In the genomic region with DNA sequence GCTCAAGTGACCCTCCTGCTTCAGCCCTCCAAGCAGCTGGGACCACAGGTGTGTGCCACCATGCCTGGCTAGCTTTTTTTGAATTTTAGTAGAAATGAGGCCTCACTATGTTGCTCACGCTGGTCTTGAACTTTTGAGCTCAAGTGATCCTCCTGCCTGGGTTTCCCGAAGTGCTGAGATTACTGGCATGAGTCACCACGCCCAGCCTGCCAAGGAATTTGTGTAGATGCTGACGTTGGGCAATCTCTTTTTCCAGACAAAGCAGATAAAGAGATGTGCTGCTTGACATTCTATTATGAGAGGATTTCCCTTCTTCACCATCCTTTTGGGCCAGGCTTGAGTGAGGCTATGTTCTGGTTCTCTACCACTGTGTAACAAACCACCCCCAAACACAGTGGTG, we compare ENCODE assay signal across 1 cellular context.
TF ChIP-seq lines count a peak whose summit lies in the region.

No MANE protein-coding gene starts in this region.

TF ChIP-seq in SK-N-SH treated with all-trans-retinoic acid at 6 μM for 48 hours, 23 proteins besides CTCF, POLR2A, EP300 and RAD21 (continued from another document):
- TF ChIP-seq, protein P1, sequence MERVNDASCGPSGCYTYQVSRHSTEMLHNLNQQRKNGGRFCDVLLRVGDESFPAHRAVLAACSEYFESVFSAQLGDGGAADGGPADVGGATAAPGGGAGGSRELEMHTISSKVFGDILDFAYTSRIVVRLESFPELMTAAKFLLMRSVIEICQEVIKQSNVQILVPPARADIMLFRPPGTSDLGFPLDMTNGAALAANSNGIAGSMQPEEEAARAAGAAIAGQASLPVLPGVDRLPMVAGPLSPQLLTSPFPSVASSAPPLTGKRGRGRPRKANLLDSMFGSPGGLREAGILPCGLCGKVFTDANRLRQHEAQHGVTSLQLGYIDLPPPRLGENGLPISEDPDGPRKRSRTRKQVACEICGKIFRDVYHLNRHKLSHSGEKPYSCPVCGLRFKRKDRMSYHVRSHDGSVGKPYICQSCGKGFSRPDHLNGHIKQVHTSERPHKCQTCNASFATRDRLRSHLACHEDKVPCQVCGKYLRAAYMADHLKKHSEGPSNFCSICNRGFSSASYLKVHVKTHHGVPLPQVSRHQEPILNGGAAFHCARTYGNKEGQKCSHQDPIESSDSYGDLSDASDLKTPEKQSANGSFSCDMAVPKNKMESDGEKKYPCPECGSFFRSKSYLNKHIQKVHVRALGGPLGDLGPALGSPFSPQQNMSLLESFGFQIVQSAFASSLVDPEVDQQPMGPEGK (CRISPR knock-in tag; IDR thresholded peaks at IDR 0.05; ENCODE audit: borderline replicate concordance) = no peak
- TF ChIP-seq ZFP3 (CRISPR knock-in tag; IDR thresholded peaks at IDR 0.05) (no peak), ZNF565 (CRISPR knock-in tag; conservative IDR thresholded peaks at IDR 0.05; ENCODE audit: low read depth) (no peak), ZNF8 (CRISPR knock-in tag; IDR thresholded peaks at IDR 0.05) (no peak)
- TF ChIP-seq, protein P2, sequence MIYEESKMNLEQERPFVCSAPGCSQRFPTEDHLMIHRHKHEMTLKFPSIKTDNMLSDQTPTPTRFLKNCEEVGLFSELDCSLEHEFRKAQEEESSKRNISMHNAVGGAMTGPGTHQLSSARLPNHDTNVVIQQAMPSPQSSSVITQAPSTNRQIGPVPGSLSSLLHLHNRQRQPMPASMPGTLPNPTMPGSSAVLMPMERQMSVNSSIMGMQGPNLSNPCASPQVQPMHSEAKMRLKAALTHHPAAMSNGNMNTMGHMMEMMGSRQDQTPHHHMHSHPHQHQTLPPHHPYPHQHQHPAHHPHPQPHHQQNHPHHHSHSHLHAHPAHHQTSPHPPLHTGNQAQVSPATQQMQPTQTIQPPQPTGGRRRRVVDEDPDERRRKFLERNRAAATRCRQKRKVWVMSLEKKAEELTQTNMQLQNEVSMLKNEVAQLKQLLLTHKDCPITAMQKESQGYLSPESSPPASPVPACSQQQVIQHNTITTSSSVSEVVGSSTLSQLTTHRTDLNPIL (CRISPR knock-in tag; IDR thresholded peaks at IDR 0.05; ENCODE audit: low read depth) = no peak
- TF ChIP-seq, protein P3, sequence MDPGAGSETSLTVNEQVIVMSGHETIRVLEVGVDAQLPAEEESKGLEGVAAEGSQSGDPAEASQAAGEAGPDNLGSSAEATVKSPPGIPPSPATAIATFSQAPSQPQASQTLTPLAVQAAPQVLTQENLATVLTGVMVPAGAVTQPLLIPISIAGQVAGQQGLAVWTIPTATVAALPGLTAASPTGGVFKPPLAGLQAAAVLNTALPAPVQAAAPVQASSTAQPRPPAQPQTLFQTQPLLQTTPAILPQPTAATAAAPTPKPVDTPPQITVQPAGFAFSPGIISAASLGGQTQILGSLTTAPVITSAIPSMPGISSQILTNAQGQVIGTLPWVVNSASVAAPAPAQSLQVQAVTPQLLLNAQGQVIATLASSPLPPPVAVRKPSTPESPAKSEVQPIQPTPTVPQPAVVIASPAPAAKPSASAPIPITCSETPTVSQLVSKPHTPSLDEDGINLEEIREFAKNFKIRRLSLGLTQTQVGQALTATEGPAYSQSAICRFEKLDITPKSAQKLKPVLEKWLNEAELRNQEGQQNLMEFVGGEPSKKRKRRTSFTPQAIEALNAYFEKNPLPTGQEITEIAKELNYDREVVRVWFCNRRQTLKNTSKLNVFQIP (CRISPR knock-in tag; IDR thresholded peaks at IDR 0.05; ENCODE audit: borderline replicate concordance, low read depth) = no peak
